13 cellular contexts compared by ENCODE assay signal in genomic region chr3:127067116-127067910, GRCh38.
"Had no signal": no experiment of that assay in that cellular context is flagged by ENCODE, and none has a peak within 500 bp of the region (broad histone marks: within the 10 kb centered on the region; RNA-seq: fewer than 3 reads in every experiment).

No MANE protein-coding gene starts in this region.

- H3K9me3 ChIP-seq: left lung, suprapubic skin, upper lobe of left lung had no signal

- DNase-seq: activated CD4-positive, alpha-beta T cell treated with anti-CD3 and anti-CD28 coated beads for 48 hours; amygdala; brain microvascular endothelial cell; immature natural killer cell; mesenchymal stem cell; right cardiac atrium; stimulated activated naive CD8-positive, alpha-beta T cell treated with anti-CD3 and anti-CD28 coated beads, Interleukin-15, Interleukin-2, amounts not matched to agents 100 U/mL and 50 U/mL, for 24 hours; T-helper 17 cell; upper lobe of left lung had no signal

- H3K27ac ChIP-seq: brain microvascular endothelial cell, dorsolateral prefrontal cortex, left lung, suprapubic skin, upper lobe of left lung had no signal

- H3K4me3 ChIP-seq: dorsolateral prefrontal cortex, left lung, suprapubic skin, upper lobe of left lung had no signal

- FAIRE-seq: endometrium had no signal

- H3K36me3 ChIP-seq: brain microvascular endothelial cell, left lung, suprapubic skin, upper lobe of left lung had no signal

- H3K4me1 ChIP-seq: left lung, upper lobe of left lung had no signal

- H3K27me3 ChIP-seq: brain microvascular endothelial cell, upper lobe of left lung had no signal
